In genomic region chr13:40506592-40507446, GRCh38 we compare ENCODE assay signal across 22 cellular contexts.
"Had no signal": no experiment of that assay in that cellular context is flagged by ENCODE, and none has a peak within 500 bp of the region (broad histone marks: within the 10 kb centered on the region; RNA-seq: fewer than 3 reads in every experiment).

No MANE protein-coding gene starts in this region.

- H3K27ac Mint-ChIP-seq: activated CD4-positive, alpha-beta memory T cell treated with anti-CD3 and anti-CD28 coated beads for 36 hours; activated naive CD4-positive, alpha-beta T cell treated with anti-CD3 and anti-CD28 coated beads for 36 hours; dendritic cell treated with granulocyte-macrophage colony-stimulating factor and Interleukin-4, amounts not matched to agents 40 ng/mL and 50 ng/mL, for 4 days; effector memory CD8-positive, alpha-beta T cell; stimulated activated effector memory CD8-positive, alpha-beta T cell treated with anti-CD3 and anti-CD28 coated beads, Interleukin-12 subunit alpha, Interleukin-12 subunit beta, amount 100 ng/mL, for 72 hours; WTC11 had no signal

- H3K27me3 Mint-ChIP-seq: activated CD4-positive, alpha-beta memory T cell treated with anti-CD3 and anti-CD28 coated beads for 36 hours; activated CD4-positive, alpha-beta T cell treated with anti-CD3 and anti-CD28 coated beads for 36 hours; activated T-cell treated with anti-CD3 and anti-CD28 coated beads, Interleukin-2, amount 50 U/mL, for 24 hours had no signal

- H3K4me1 Mint-ChIP-seq: stimulated activated effector memory CD8-positive, alpha-beta T cell treated with anti-CD3 and anti-CD28 coated beads, Interleukin-12 subunit alpha, Interleukin-12 subunit beta, amount 100 ng/mL, for 72 hours; WTC11 had no signal

- H3K4me1 ChIP-seq: foreskin keratinocyte, upper lobe of right lung had no signal

- DNase-seq: activated CD4-positive, alpha-beta memory T cell treated with anti-CD3 and anti-CD28 coated beads for 36 hours; activated CD4-positive, alpha-beta T cell treated with anti-CD3 and anti-CD28 coated beads for 36 hours; activated naive CD4-positive, alpha-beta T cell treated with anti-CD3 and anti-CD28 coated beads for 36 hours; activated T-cell treated with anti-CD3 and anti-CD28 coated beads, Interleukin-2, amount 50 U/mL, for 24 hours; effector memory CD8-positive, alpha-beta T cell; foreskin keratinocyte; midbrain; psoas muscle; right lobe of liver; SK-N-SH; stimulated activated CD4-positive, alpha-beta T cell treated with anti-CD3 and anti-CD28 coated beads, Interleukin-4, amount 100 ng/mL, for 1 hour; upper lobe of right lung had no signal

- H3K4me2 ChIP-seq: SK-N-SH, smooth muscle cell had no signal

- H3K9me3 Mint-ChIP-seq: activated CD4-positive, alpha-beta memory T cell treated with anti-CD3 and anti-CD28 coated beads for 36 hours; activated naive CD4-positive, alpha-beta T cell treated with anti-CD3 and anti-CD28 coated beads for 36 hours; dendritic cell treated with granulocyte-macrophage colony-stimulating factor and Interleukin-4, amounts not matched to agents 40 ng/mL and 50 ng/mL, for 4 days; effector memory CD8-positive, alpha-beta T cell; stimulated activated effector memory CD8-positive, alpha-beta T cell treated with anti-CD3 and anti-CD28 coated beads, Interleukin-12 subunit alpha, Interleukin-12 subunit beta, amount 100 ng/mL, for 72 hours; WTC11 had no signal

- H3K36me3 Mint-ChIP-seq: activated CD4-positive, alpha-beta memory T cell treated with anti-CD3 and anti-CD28 coated beads for 36 hours; stimulated activated effector memory CD8-positive, alpha-beta T cell treated with anti-CD3 and anti-CD28 coated beads, Interleukin-12 subunit alpha, Interleukin-12 subunit beta, amount 100 ng/mL, for 72 hours; WTC11 had no signal

- H3K9ac ChIP-seq: SK-N-SH had no signal

- H3K9me3 ChIP-seq: psoas muscle, right lobe of liver, SK-N-SH, thoracic aorta, upper lobe of right lung had no signal

- ATAC-seq: activated CD4-positive, alpha-beta T cell treated with anti-CD3 and anti-CD28 coated beads for 36 hours; effector memory CD8-positive, alpha-beta T cell; foreskin keratinocyte; left lobe of liver; right lobe of liver; stimulated activated effector memory CD8-positive, alpha-beta T cell treated with anti-CD3 and anti-CD28 coated beads, Interleukin-12 subunit alpha, Interleukin-12 subunit beta, amount 100 ng/mL, for 72 hours; upper lobe of right lung; WTC11 had no signal

- H3K27me3 ChIP-seq: foreskin keratinocyte, right lobe of liver, upper lobe of right lung had no signal

- FAIRE-seq: keratinocyte had no signal

- H3K4me3 ChIP-seq: lung, psoas muscle, right lobe of liver, smooth muscle cell, thoracic aorta, upper lobe of right lung had no signal

- H3K27ac ChIP-seq: epithelial cell of prostate, right lobe of liver, thoracic aorta had no signal

- H3K36me3 ChIP-seq: right lobe of liver, thoracic aorta, upper lobe of right lung had no signal

- H3K4me3 Mint-ChIP-seq: activated CD4-positive, alpha-beta memory T cell treated with anti-CD3 and anti-CD28 coated beads for 36 hours; activated CD4-positive, alpha-beta T cell treated with anti-CD3 and anti-CD28 coated beads for 36 hours; activated naive CD4-positive, alpha-beta T cell treated with anti-CD3 and anti-CD28 coated beads for 36 hours; activated T-cell treated with anti-CD3 and anti-CD28 coated beads, Interleukin-2, amount 50 U/mL, for 24 hours; dendritic cell treated with granulocyte-macrophage colony-stimulating factor and Interleukin-4, amounts not matched to agents 40 ng/mL and 50 ng/mL, for 4 days; effector memory CD8-positive, alpha-beta T cell; neural crest cell; stimulated activated effector memory CD8-positive, alpha-beta T cell treated with anti-CD3 and anti-CD28 coated beads, Interleukin-12 subunit alpha, Interleukin-12 subunit beta, amount 100 ng/mL, for 72 hours; WTC11 had no signal
